ENCODE assay signal across 32 cellular contexts in genomic region chr6:16371401-16371800, GRCh38.
"Had no signal": no experiment of that assay in that cellular context is flagged by ENCODE, and none has a peak within 500 bp of the region (broad histone marks: within the 10 kb centered on the region; RNA-seq: fewer than 3 reads in every experiment).

No MANE protein-coding gene starts in this region.

- H3K4me3 Mint-ChIP-seq: activated CD4-positive, alpha-beta T cell treated with anti-CD3 and anti-CD28 coated beads, Interleukin-2, amount 10 ng/mL, durations not matched to agents 24 days and 14 days; activated CD8-positive, alpha-beta T cell treated with anti-CD3 and anti-CD28 coated beads for 36 hours; activated naive CD4-positive, alpha-beta T cell treated with anti-CD3 and anti-CD28 coated beads, Interleukin-2, amount 50 U/mL, for 24 hours; activated naive CD8-positive, alpha-beta T cell treated with anti-CD3 and anti-CD28 coated beads, Interleukin-2, amount 10 ng/mL, durations not matched to agents 7 days and 5 days; activated T-cell treated with anti-CD3 and anti-CD28 coated beads, Interleukin-2, amount 50 U/mL, for 72 hours; activated T-helper 17 cell treated with anti-CD3 and anti-CD28 coated beads, Interleukin-2, amount 50 U/mL, for 72 hours; central memory CD8-positive, alpha-beta T cell; T-cell had no signal

- DNase-seq: activated CD4-positive, alpha-beta T cell treated with anti-CD3 and anti-CD28 coated beads, Interleukin-2, amount 10 ng/mL, durations not matched to agents 24 days and 14 days; activated CD4-positive, alpha-beta T cell treated with anti-CD3 and anti-CD28 coated beads, Interleukin-2, amount 50 U/mL, for 4 hours; activated CD8-positive, alpha-beta T cell treated with anti-CD3 and anti-CD28 coated beads for 36 hours; activated effector memory CD4-positive, alpha-beta T cell treated with anti-CD3 and anti-CD28 coated beads, Interleukin-2, amount 50 U/mL, for 16 hours; activated naive CD4-positive, alpha-beta T cell; activated naive CD8-positive, alpha-beta T cell treated with anti-CD3 and anti-CD28 coated beads, Interleukin-2, amount 10 ng/mL, durations not matched to agents 7 days and 5 days; activated T-cell treated with anti-CD3 and anti-CD28 coated beads, Interleukin-2, amount 50 U/mL, for 1 hour; activated T-cell treated with anti-CD3 and anti-CD28 coated beads, Interleukin-2, amount 50 U/mL, for 72 hours; amygdala; colonic mucosa; MM.1S; MV-4-11; NCI-H1092 treated with DMSO at 0.1 percent for 48 hours; NCI-H1417; NCI-H146; NCI-H187; NCI-H2029 treated with DMSO at 0.1 percent for 48 hours; NCI-H226; NCI-H446 treated with DMSO at 0.1 percent for 48 hours; NCI-H524; NCI-H69; SHP77 treated with DMSO at 0.1 percent for 48 hours; SK-N-SH; T-cell; T-helper 2 cell; T-helper 9 cell had no signal

- H3K36me3 Mint-ChIP-seq: activated naive CD4-positive, alpha-beta T cell treated with anti-CD3 and anti-CD28 coated beads, Interleukin-2, amount 50 U/mL, for 24 hours had no signal

- H3K27ac Mint-ChIP-seq: activated CD4-positive, alpha-beta T cell treated with anti-CD3 and anti-CD28 coated beads, Interleukin-2, amount 10 ng/mL, durations not matched to agents 24 days and 14 days; activated CD8-positive, alpha-beta T cell treated with anti-CD3 and anti-CD28 coated beads for 36 hours; activated naive CD4-positive, alpha-beta T cell treated with anti-CD3 and anti-CD28 coated beads, Interleukin-2, amount 50 U/mL, for 24 hours; activated naive CD8-positive, alpha-beta T cell treated with anti-CD3 and anti-CD28 coated beads, Interleukin-2, amount 10 ng/mL, durations not matched to agents 7 days and 5 days; activated T-cell treated with anti-CD3 and anti-CD28 coated beads, Interleukin-2, amount 50 U/mL, for 72 hours; activated T-helper 17 cell treated with anti-CD3 and anti-CD28 coated beads, Interleukin-2, amount 50 U/mL, for 72 hours; T-cell had no signal

- ATAC-seq: activated CD8-positive, alpha-beta T cell treated with anti-CD3 and anti-CD28 coated beads for 36 hours; activated T-cell treated with anti-CD3 and anti-CD28 coated beads, Interleukin-2, amount 50 U/mL, for 72 hours; activated T-helper 17 cell treated with anti-CD3 and anti-CD28 coated beads, Interleukin-2, amount 50 U/mL, for 72 hours; Panc1; T-cell had no signal

- H3K9me3 ChIP-seq: ascending aorta, colonic mucosa, SJSA1, SK-N-SH had no signal

- H3K27me3 Mint-ChIP-seq: activated CD4-positive, alpha-beta T cell treated with anti-CD3 and anti-CD28 coated beads, Interleukin-2, amount 10 ng/mL, durations not matched to agents 24 days and 14 days; activated CD8-positive, alpha-beta T cell treated with anti-CD3 and anti-CD28 coated beads for 36 hours; activated naive CD4-positive, alpha-beta T cell treated with anti-CD3 and anti-CD28 coated beads, Interleukin-2, amount 50 U/mL, for 24 hours; activated naive CD8-positive, alpha-beta T cell treated with anti-CD3 and anti-CD28 coated beads, Interleukin-2, amount 10 ng/mL, durations not matched to agents 7 days and 5 days; activated T-helper 17 cell treated with anti-CD3 and anti-CD28 coated beads, Interleukin-2, amount 50 U/mL, for 72 hours; central memory CD8-positive, alpha-beta T cell; T-cell had no signal

- H3K9me3 Mint-ChIP-seq: activated CD8-positive, alpha-beta T cell treated with anti-CD3 and anti-CD28 coated beads for 36 hours; activated naive CD4-positive, alpha-beta T cell treated with anti-CD3 and anti-CD28 coated beads, Interleukin-2, amount 50 U/mL, for 24 hours; activated naive CD8-positive, alpha-beta T cell treated with anti-CD3 and anti-CD28 coated beads, Interleukin-2, amount 10 ng/mL, durations not matched to agents 7 days and 5 days; activated T-cell treated with anti-CD3 and anti-CD28 coated beads, Interleukin-2, amount 50 U/mL, for 72 hours; activated T-helper 17 cell treated with anti-CD3 and anti-CD28 coated beads, Interleukin-2, amount 50 U/mL, for 72 hours; central memory CD8-positive, alpha-beta T cell had no signal

- H3K4me1 Mint-ChIP-seq: activated naive CD4-positive, alpha-beta T cell treated with anti-CD3 and anti-CD28 coated beads, Interleukin-2, amount 50 U/mL, for 24 hours had no signal
